2 cellular contexts compared by ENCODE assay signal in the genomic region with DNA sequence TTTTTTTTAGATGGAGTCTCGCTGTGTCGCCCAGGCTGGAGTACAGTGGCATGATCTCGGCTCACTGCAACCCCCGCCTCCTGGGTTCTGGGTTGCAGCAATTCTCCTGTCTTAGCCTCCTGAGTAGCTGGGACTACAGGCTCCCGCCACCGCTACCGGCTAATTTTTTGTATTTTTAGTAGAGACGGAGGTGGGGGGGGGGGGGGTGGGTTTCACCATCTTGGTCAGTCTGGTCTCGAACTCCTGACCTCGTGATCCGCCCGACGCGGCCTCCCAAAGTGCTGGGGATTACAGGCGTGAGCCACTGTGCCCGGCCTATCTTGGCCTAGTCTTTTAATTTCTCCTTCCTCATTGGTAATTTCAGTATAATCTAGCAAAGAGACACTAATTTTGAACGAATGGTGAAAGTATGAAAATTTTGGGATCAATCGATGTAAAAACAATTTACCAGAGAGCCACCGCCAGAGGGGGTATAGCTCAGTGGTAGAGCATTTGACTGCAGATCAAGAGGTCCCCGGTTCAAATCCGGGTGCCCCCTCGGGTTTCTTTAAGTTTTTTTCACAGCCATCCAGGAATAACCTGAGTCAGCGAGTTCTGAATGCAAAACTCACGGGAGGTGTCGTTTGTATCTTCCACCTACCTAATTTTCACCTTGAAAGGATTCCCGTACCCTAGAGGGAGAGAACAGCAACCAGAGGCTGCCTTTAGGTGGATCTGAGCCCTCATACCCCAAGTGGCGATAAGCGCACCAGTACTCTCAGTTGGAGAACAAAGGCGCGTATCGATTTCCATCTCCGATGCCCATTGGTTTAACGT.
A peak's percentile ranks its signal among the peaks of the same experiment; 100 is the strongest.
TF ChIP-seq lines count a peak whose summit lies in the region.

No MANE protein-coding gene starts in this region.

TF ChIP-seq in SK-N-SH, 30 proteins besides CTCF, POLR2A, EP300 and RAD21:
- TF ChIP-seq FOSL2 (IDR thresholded peaks at IDR 0.05; ENCODE audit: borderline replicate concordance, low read depth) (peak; percentile 67), YY1 (IDR thresholded peaks at IDR 0.05; ENCODE audit: low read depth) (peak; percentile 39; the same call in 1 of the 2 replicates), RXRA (IDR thresholded peaks at IDR 0.05; ENCODE audit: borderline replicate concordance, low read depth) (0 out of 2 replicates have a peak, but pooled peaks have one; percentile 29), SMC3 (IDR thresholded peaks at IDR 0.05; ENCODE audit: low read depth, low read length) (no peak), SIN3A (IDR thresholded peaks at IDR 0.05; ENCODE audit: borderline replicate concordance, low read depth, low read length) (no peak), TAF1 (IDR thresholded peaks at IDR 0.05; ENCODE audit: borderline replicate concordance, low read depth, low read length) (0 out of 2 replicates have a peak, but pooled peaks have one; percentile 21), TCF12 (IDR thresholded peaks at IDR 0.05) (0 out of 2 replicates have a peak, but pooled peaks have one; percentile 20), TEAD4 (IDR thresholded peaks at IDR 0.05; ENCODE audit: borderline replicate concordance, insufficient read depth) (peak; percentile 84)
- TF ChIP-seq, protein P1, sequence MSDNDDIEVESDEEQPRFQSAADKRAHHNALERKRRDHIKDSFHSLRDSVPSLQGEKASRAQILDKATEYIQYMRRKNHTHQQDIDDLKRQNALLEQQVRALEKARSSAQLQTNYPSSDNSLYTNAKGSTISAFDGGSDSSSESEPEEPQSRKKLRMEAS (IDR thresholded peaks at IDR 0.05; ENCODE audit: low read depth), result 0 out of 2 replicates have a peak, but pooled peaks have one; percentile 30
- TF ChIP-seq, protein P2, sequence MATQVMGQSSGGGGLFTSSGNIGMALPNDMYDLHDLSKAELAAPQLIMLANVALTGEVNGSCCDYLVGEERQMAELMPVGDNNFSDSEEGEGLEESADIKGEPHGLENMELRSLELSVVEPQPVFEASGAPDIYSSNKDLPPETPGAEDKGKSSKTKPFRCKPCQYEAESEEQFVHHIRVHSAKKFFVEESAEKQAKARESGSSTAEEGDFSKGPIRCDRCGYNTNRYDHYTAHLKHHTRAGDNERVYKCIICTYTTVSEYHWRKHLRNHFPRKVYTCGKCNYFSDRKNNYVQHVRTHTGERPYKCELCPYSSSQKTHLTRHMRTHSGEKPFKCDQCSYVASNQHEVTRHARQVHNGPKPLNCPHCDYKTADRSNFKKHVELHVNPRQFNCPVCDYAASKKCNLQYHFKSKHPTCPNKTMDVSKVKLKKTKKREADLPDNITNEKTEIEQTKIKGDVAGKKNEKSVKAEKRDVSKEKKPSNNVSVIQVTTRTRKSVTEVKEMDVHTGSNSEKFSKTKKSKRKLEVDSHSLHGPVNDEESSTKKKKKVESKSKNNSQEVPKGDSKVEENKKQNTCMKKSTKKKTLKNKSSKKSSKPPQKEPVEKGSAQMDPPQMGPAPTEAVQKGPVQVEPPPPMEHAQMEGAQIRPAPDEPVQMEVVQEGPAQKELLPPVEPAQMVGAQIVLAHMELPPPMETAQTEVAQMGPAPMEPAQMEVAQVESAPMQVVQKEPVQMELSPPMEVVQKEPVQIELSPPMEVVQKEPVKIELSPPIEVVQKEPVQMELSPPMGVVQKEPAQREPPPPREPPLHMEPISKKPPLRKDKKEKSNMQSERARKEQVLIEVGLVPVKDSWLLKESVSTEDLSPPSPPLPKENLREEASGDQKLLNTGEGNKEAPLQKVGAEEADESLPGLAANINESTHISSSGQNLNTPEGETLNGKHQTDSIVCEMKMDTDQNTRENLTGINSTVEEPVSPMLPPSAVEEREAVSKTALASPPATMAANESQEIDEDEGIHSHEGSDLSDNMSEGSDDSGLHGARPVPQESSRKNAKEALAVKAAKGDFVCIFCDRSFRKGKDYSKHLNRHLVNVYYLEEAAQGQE (IDR thresholded peaks at IDR 0.05; ENCODE audit: low read depth, low read length), result peak; percentile 64; the same call in 1 of the 2 replicates

TF ChIP-seq in SK-N-SH treated with all-trans-retinoic acid at 6 μM for 48 hours, 23 proteins besides CTCF, POLR2A, EP300 and RAD21:
- TF ChIP-seq ESRRG (CRISPR knock-in tag; IDR thresholded peaks at IDR 0.05) (no peak), SNAI2 (CRISPR knock-in tag; IDR thresholded peaks at IDR 0.05) (no peak), ZFP30 (CRISPR knock-in tag; IDR thresholded peaks at IDR 0.05) (no peak), GLIS3 (CRISPR knock-in tag; IDR thresholded peaks at IDR 0.05) (no peak), ZNF565 (CRISPR knock-in tag; conservative IDR thresholded peaks at IDR 0.05; ENCODE audit: low read depth) (no peak)
- TF ChIP-seq, protein P3, sequence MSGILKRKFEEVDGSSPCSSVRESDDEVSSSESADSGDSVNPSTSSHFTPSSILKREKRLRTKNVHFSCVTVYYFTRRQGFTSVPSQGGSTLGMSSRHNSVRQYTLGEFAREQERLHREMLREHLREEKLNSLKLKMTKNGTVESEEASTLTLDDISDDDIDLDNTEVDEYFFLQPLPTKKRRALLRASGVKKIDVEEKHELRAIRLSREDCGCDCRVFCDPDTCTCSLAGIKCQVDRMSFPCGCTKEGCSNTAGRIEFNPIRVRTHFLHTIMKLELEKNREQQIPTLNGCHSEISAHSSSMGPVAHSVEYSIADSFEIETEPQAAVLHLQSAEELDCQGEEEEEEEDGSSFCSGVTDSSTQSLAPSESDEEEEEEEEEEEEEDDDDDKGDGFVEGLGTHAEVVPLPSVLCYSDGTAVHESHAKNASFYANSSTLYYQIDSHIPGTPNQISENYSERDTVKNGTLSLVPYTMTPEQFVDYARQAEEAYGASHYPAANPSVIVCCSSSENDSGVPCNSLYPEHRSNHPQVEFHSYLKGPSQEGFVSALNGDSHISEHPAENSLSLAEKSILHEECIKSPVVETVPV (CRISPR knock-in tag; IDR thresholded peaks at IDR 0.05), result no peak
